In the genomic region with DNA sequence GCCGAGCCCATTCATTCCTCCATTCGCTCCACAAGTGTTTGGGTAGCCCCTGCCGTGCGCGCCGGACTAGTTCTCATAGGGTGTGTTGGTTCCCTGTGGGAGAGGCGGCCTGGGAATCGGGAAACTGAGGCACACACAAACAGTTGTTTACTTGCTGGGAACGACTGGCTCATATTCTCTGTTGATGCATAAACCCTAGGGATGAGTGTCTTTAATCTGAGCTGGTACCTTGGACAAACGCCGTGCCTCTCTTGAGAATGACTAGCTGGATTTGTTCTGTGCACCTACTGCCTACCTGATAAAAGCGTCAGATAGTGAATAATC, we compare ENCODE assay signal across 10 cellular contexts. TPM values are rescaled to one million over a fixed set of nuclear protein-coding genes. Genes with fewer than 3 reads are reported as not detected.
DNase-seq lines count a peak whose midpoint lies in the region; TF ChIP-seq lines count a peak whose summit lies in the region.
"Had no signal": no experiment of that assay in that cellular context is flagged by ENCODE, and none has a peak within 500 bp of the region (broad histone marks: within the 10 kb centered on the region; RNA-seq: fewer than 3 reads in every experiment).

No MANE protein-coding gene starts in this region.

- DNase-seq in BJ (ENCODE audit: low read depth) (no peak), RKO (ENCODE audit: low spot score) (peak; percentile 16), osteoblast (ENCODE audit: insufficient read length, low spot score, missing footprints) (no peak), nephron progenitor cell (no peak), inferior parietal cortex (ENCODE audit: extremely low spot score) (no peak), GM10266 (ENCODE audit: extremely low spot score) (no peak), LoVo (ENCODE audit: low spot score) (no peak)
- DNase-seq: GF-D8, NCI-H2171 had no signal

- H3K27ac Mint-ChIP-seq in nephron progenitor cell = no peak overlapping the region

- peak overlapping the region; percentile 40 for H3K4me3 ChIP-seq in BJ (ENCODE audit: low read depth, low read length)
- H3K4me3 ChIP-seq in esophagus (ENCODE audit: low read depth in 1 of 2, low read length in 2 of 2) = peak overlapping the region; percentile 67 to 73
- H3K4me3 ChIP-seq in osteoblast (ENCODE audit: insufficient read depth, low read length) = peak overlapping the region; percentile 74

- peaks cover 5% of the 10 kb centered on the region for H3K4me1 Mint-ChIP-seq in nephron progenitor cell

- POLR2A ChIA-PET in BJ (lab: Charles Lee) = no interaction called here

- TF ChIP-seq CTCF in BJ (IDR thresholded peaks at IDR 0.05; ENCODE audit: insufficient read depth, low read depth, low read length) (no peak), osteoblast (IDR thresholded peaks at IDR 0.05; ENCODE audit: extremely low read depth, low read depth, low read length) (no peak), nephron progenitor cell (IDR thresholded peaks at IDR 0.05) (no peak), GM10266 (IDR thresholded peaks at IDR 0.05; ENCODE audit: control insufficient read depth, insufficient read depth, low read depth, missing control alignments) (no peak)

- H3K27ac ChIP-seq in esophagus (ENCODE audit: low read depth in 2 of 2, low read length in 1 of 2) = peak overlapping the region; percentile 66 to 80
- no peak overlapping the region for H3K27ac ChIP-seq in osteoblast (ENCODE audit: low read depth, low read length)

- H3K4me3 Mint-ChIP-seq in nephron progenitor cell = no peak overlapping the region

- CTCF ChIA-PET in BJ (lab: Yijun Ruan, JAX) = interaction anchor here (0.7 to 1.6 kb wide), 3 partner anchors 24 to 43 kb away, joined by 3 to 5 read pairs (median 4); no protein-coding TSS in a partner anchor

- H2AFZ ChIP-seq in osteoblast (ENCODE audit: low read length) = peak overlapping the region; percentile 84

- H3K36me3 ChIP-seq in BJ (ENCODE audit: control insufficient read depth, insufficient read depth, low read length) (no peaks in the 10 kb centered on the region), esophagus (ENCODE audit: control insufficient read depth in 2 of 2, insufficient read depth in 2 of 2, low read length in 1 of 2) (no peaks in the 10 kb centered on the region), osteoblast (ENCODE audit: insufficient read depth, low read length) (no peaks in the 10 kb centered on the region)

- no peaks in the 10 kb centered on the region for H3K9me3 Mint-ChIP-seq in nephron progenitor cell

- H3K36me3 Mint-ChIP-seq in nephron progenitor cell (ENCODE audit: low read depth) = no peaks in the 10 kb centered on the region

- H3K4me2 ChIP-seq in osteoblast (ENCODE audit: insufficient read depth, low read length) = peak overlapping the region; percentile 87

- H3K27me3 Mint-ChIP-seq in nephron progenitor cell (ENCODE audit: low read depth, poor library complexity) = peaks cover 37% of the 10 kb centered on the region

- H3K4me1 ChIP-seq in esophagus (ENCODE audit: control insufficient read depth in 2 of 2, insufficient read depth in 2 of 2, low read length in 1 of 2) (peaks cover 2 to 14% of the 10 kb centered on the region in 2 donors), osteoblast (ENCODE audit: insufficient read depth, low read length) (peaks cover 10% of the 10 kb centered on the region)

- H4K20me1 ChIP-seq in osteoblast (ENCODE audit: insufficient read depth, low read length) = no peaks in the 10 kb centered on the region

- no peaks in the 10 kb centered on the region for H3K9me3 ChIP-seq in esophagus (ENCODE audit: control insufficient read depth in 2 of 2, insufficient read depth in 1 of 2, low read depth in 1 of 2, low read length in 1 of 2)
- no peaks in the 10 kb centered on the region for H3K9me3 ChIP-seq in osteoblast (ENCODE audit: low read depth, low read length)

- 39 to 41% methylated on average over 12 of the region's 12 CpGs for WGBS in esophagus, 2 donors

- no peaks in the 10 kb centered on the region for H3K79me2 ChIP-seq in osteoblast (ENCODE audit: insufficient read depth, low read length)

- H3K27me3 ChIP-seq in BJ (ENCODE audit: control insufficient read depth, insufficient read depth, low read length) = no peaks in the 10 kb centered on the region
- no peaks in the 10 kb centered on the region for H3K27me3 ChIP-seq in esophagus (ENCODE audit: control insufficient read depth in 1 of 2, insufficient read depth in 2 of 2, low read length in 2 of 2)
- no peaks in the 10 kb centered on the region for H3K27me3 ChIP-seq in osteoblast (ENCODE audit: insufficient read depth, low read length)

RNA-seq across cellular contexts. Expression of gene DNAJA4, which starts 0.7 kb away (rescaled TPM):
- polyA plus RNA-seq in BJ (2011; rRNA removed) (2.8 and 4.1 TPM in 2 replicates), esophagus (10 to 100 TPM; 11.8 to 14.6 TPM)
- polyA minus RNA-seq in BJ (2011; rRNA and poly(A)+ RNA removed) = 1.6 and 2.2 TPM in 2 replicates
- total RNA-seq in osteoblast = 2.1 and 2.2 TPM in 2 replicates

RNA-seq across cellular contexts. Expression of gene ACSBG1, which starts 30.7 kb away (rescaled TPM):
- polyA plus RNA-seq in BJ (2011; rRNA removed) (0.01 and 0.02 TPM in 2 replicates), esophagus (under 1 TPM; 0.10 to 0.11 TPM)
- polyA minus RNA-seq in BJ (2011; rRNA and poly(A)+ RNA removed) = not detected in 2 replicates
- under 0.01 TPM in 2 replicates for total RNA-seq in osteoblast

RNA-seq across cellular contexts. Expression of gene SKIC8, which starts 34.3 kb away (rescaled TPM):
- polyA plus RNA-seq in BJ (2011; rRNA removed) (72.8 and 73.4 TPM in 2 replicates), esophagus (10 to 100 TPM; 29.4 to 53.3 TPM)
- polyA minus RNA-seq in BJ (2011; rRNA and poly(A)+ RNA removed) = 20.5 and 35.3 TPM in 2 replicates
- total RNA-seq in osteoblast = 62.6 and 64.8 TPM in 2 replicates
